Comparison of ENCODE assay signal across 8 cellular contexts in genomic region chr11:2885017-2885675, GRCh38. TPM values are rescaled to one million over a fixed set of nuclear protein-coding genes. Genes with fewer than 3 reads are reported as not detected.
DNase-seq lines count a peak whose midpoint lies in the region; ATAC-seq and TF ChIP-seq lines count a peak whose summit lies in the region.

No MANE protein-coding gene starts in this region.

- peak; percentile 10 for ATAC-seq in CD4-positive, alpha-beta T cell (ENCODE audit: poor library complexity)
- ATAC-seq in HCT116 = peak; percentile 52
- ATAC-seq in left lobe of liver = peak; percentile 57

- intact Hi-C loops in CD4-positive, alpha-beta T cell (cut with DNase I, micrococcal nuclease) = loop anchor here in 1 of 2 experiments (5.0 to 10.0 kb wide), 4 partner anchors 107 to 583 kb away; partner anchors contain the start of genes C11orf21, NAP1L4, TRPM5 and TSPAN32
- intact Hi-C loops in HCT116 (cut with micrococcal nuclease) = no loop called here

- H3K4me3 ChIP-seq in HCT116 (replicated peaks in 1 of 2; ENCODE audit: low read depth in 1 of 2, low read length in 2 of 2) = peak overlapping the region; percentile 55 to 63
- H3K4me3 ChIP-seq in coronary artery = peak overlapping the region; percentile 99
- peak overlapping the region; percentile 73 to 87 for H3K4me3 ChIP-seq in stomach smooth muscle (ENCODE audit: low read length in 2 of 2)

- no peaks in the 10 kb centered on the region for H3K36me3 Mint-ChIP-seq in CD4-positive, alpha-beta T cell (ENCODE audit: low read depth)

- TSS peak; percentile 81 for BruUV-seq in HCT116 (replicated peaks; lab: Mats Ljungman, UMichigan)

- no peaks in the 10 kb centered on the region for H3K79me2 ChIP-seq in HCT116 (ENCODE audit: insufficient read depth, low read length)

- H3K36me3 ChIP-seq in HCT116 (ENCODE audit: control insufficient read depth in 1 of 2, insufficient read depth in 2 of 2, low read length in 2 of 2) = no peaks in the 10 kb centered on the region
- no peaks in the 10 kb centered on the region for H3K36me3 ChIP-seq in stomach smooth muscle (ENCODE audit: control insufficient read depth in 2 of 2, insufficient read depth in 2 of 2, low read length in 2 of 2)

- peaks cover 19% of the 10 kb centered on the region for H3K4me1 Mint-ChIP-seq in CD4-positive, alpha-beta T cell (ENCODE audit: low read depth)

- H3K4me2 ChIP-seq in HCT116 (ENCODE audit: low read length) = peak overlapping the region; percentile 95

- peaks cover 6 to 32% of the 10 kb centered on the region in 2 experiments for H3K4me1 ChIP-seq in HCT116 (ENCODE audit: control insufficient read depth in 1 of 2, insufficient read depth in 2 of 2, low read length in 2 of 2)
- H3K4me1 ChIP-seq in stomach smooth muscle (ENCODE audit: control insufficient read depth, insufficient read depth, low read length) = peaks cover 37% of the 10 kb centered on the region

- RAD21 ChIA-PET in HCT116 (lab: Charles Lee; ENCODE audit: low non-redundant PET in 1 of 2, low total read pairs in 2 of 2, uncharacterized antibody in 2 of 2, unreplicated experiment in 2 of 2) = interaction anchor here in 1 of 2 experiments (1.3 kb wide), 1 partner anchor 351 kb away, joined by 6 read pairs; no protein-coding TSS in a partner anchor

- peak overlapping the region; percentile 96 for H3K4me3 Mint-ChIP-seq in CD4-positive, alpha-beta T cell

- H2AFZ ChIP-seq in HCT116 (ENCODE audit: low read depth, low read length, poor library complexity, severe bottlenecking) = no peak overlapping the region

- TF ChIP-seq RAD21 in HCT116 (IDR thresholded peaks at IDR 0.05; ENCODE audit: low read depth) = no peak

- peak; percentile 22 for TF ChIP-seq CTCF in CD4-positive, alpha-beta T cell (IDR thresholded peaks at IDR 0.05)
- TF ChIP-seq CTCF in HCT116 (IDR thresholded peaks at IDR 0.05 in 2 of 3, conservative IDR thresholded peaks at IDR 0.05 in 1 of 3; ENCODE audit: borderline replicate concordance in 1 of 3, insufficient read depth in 1 of 3, low read depth in 2 of 3, low read length in 2 of 3) (peak in 2 of 3 experiments; percentile 28 to 35; a peak in 3 of 6 replicates), coronary artery (IDR thresholded peaks at IDR 0.05) (no peak)

- peak overlapping the region; percentile 77 for H3K27ac Mint-ChIP-seq in CD4-positive, alpha-beta T cell

- H4K20me1 ChIP-seq in HCT116 (ENCODE audit: insufficient read depth) = no peaks in the 10 kb centered on the region

- no peak overlapping the region for H3K27ac ChIP-seq in CD4-positive, alpha-beta T cell (ENCODE audit: low read depth, low read length)
- H3K27ac ChIP-seq in HCT116 (ENCODE audit: low read depth, low read length) (peak overlapping the region; percentile 61; the same call in 1 of the 2 replicates), coronary artery (peak overlapping the region; percentile 73 to 97), stomach smooth muscle (ENCODE audit: low read length) (peak overlapping the region; percentile 71)

- H3K9me3 Mint-ChIP-seq in CD4-positive, alpha-beta T cell = no peaks in the 10 kb centered on the region

- peaks cover 4% of the 10 kb centered on the region for H3K27me3 ChIP-seq in CD4-positive, alpha-beta T cell (ENCODE audit: control insufficient read depth, insufficient read depth, low read length)
- H3K27me3 ChIP-seq in HCT116 (ENCODE audit: insufficient read depth, low read length) = no peaks in the 10 kb centered on the region
- no peaks in the 10 kb centered on the region for H3K27me3 ChIP-seq in stomach smooth muscle (ENCODE audit: control insufficient read depth in 1 of 2, insufficient read depth in 2 of 2, low read length in 2 of 2)

- DNase-seq in CD4-positive, alpha-beta T cell = peak in 4 of 10 experiments; percentile 11 to 37 (median 18)
- DNase-seq in HCT116 (ENCODE audit: low read depth, low spot score) (no peak), RPMI8226 (peak; percentile 73), coronary artery (ENCODE audit: low spot score) (no peak), left lobe of liver (ENCODE audit: low spot score) (peak; percentile 67), DMS114 treated with DMSO at 0.1 percent for 48 hours (lab: John Stamatoyannopoulos, UW; ENCODE audit: unreplicated experiment) (no peak), GOT3 (lab: John Stamatoyannopoulos, UW) (no peak)

- no peaks in the 10 kb centered on the region for H3K27me3 Mint-ChIP-seq in CD4-positive, alpha-beta T cell

- H3K9me2 ChIP-seq in HCT116 (ENCODE audit: insufficient read depth) = no peaks in the 10 kb centered on the region

- no peak for TF ChIP-seq POLR2A in HCT116 (IDR thresholded peaks at IDR 0.05; ENCODE audit: borderline replicate concordance, extremely low read depth, insufficient read depth, insufficient read length)

- H3K9ac ChIP-seq in HCT116 (ENCODE audit: low read length) = peak overlapping the region; percentile 38; the same call in 1 of the 2 replicates
- H3K9ac ChIP-seq in stomach smooth muscle (ENCODE audit: low read length in 2 of 2) = peak overlapping the region; percentile 51 to 55

- POLR2A ChIA-PET in CD4-positive, alpha-beta T cell (lab: Charles Lee) = interaction anchor here (0.6 to 1.3 kb wide), 5 partner anchors 10 to 460 kb away, joined by 3 to 6 read pairs (median 3); partner anchors contain the start of gene KCNQ1
- POLR2A ChIA-PET in HCT116 (lab: Charles Lee) = interaction anchor here (0.6 to 2.4 kb wide), 8 partner anchors 10 to 354 kb away, joined by 3 to 10 read pairs (median 4); partner anchors contain the start of genes KCNQ1OT1 and PHLDA2

- CTCF ChIA-PET in CD4-positive, alpha-beta T cell (lab: Charles Lee) = interaction anchor here (1.1 kb wide), 1 partner anchor 352 kb away, joined by 5 read pairs; no protein-coding TSS in a partner anchor
- CTCF ChIA-PET in HCT116 (lab: Charles Lee) = interaction anchor here (1.5 to 13.7 kb wide), 2 partner anchors 206 to 352 kb away, joined by 4 to 337 read pairs; no protein-coding TSS in a partner anchor

- no peaks in the 10 kb centered on the region for H3K9me3 ChIP-seq in CD4-positive, alpha-beta T cell (ENCODE audit: control insufficient read depth, low read length)
- H3K9me3 ChIP-seq in HCT116 (ENCODE audit: control insufficient read depth in 1 of 2, insufficient read depth in 1 of 2, low read depth in 1 of 2, low read length in 2 of 2) (no peaks in the 10 kb centered on the region), stomach smooth muscle (ENCODE audit: control insufficient read depth in 2 of 2, low read length in 2 of 2) (no peaks in the 10 kb centered on the region)

TF ChIP-seq in HCT116, 20 proteins besides CTCF, POLR2A, EP300 and RAD21:
- TF ChIP-seq ZFX (IDR thresholded peaks at IDR 0.05) = peak; percentile 21; the same call in 1 of the 2 replicates
- TF ChIP-seq CEBPB (IDR thresholded peaks at IDR 0.05; ENCODE audit: low read depth) = no peak
- no peak for TF ChIP-seq SP1 (IDR thresholded peaks at IDR 0.05; ENCODE audit: low read depth)

RNA-seq across cellular contexts. Expression of gene CDKN1C, which starts 0.4 kb away (rescaled TPM):
- total RNA-seq in CD4-positive, alpha-beta T cell = 1 to 10 TPM; 1.9 to 2.5 TPM
- 24.0 TPM for total RNA-seq in HCT116 (2021; ENCODE audit: unreplicated experiment)
- 15.9 and 22.3 TPM in 2 replicates for polyA plus RNA-seq in HCT116 (2012)
- total RNA-seq in left lobe of liver = 8.4 TPM

RNA-seq across cellular contexts. Expression of gene PHLDA2, which starts 44.1 kb away (rescaled TPM):
- 1 to 10 TPM; 1.1 to 1.3 TPM for total RNA-seq in CD4-positive, alpha-beta T cell
- total RNA-seq in HCT116 (2021; ENCODE audit: unreplicated experiment) = 309 TPM
- 446 and 495 TPM in 2 replicates for polyA plus RNA-seq in HCT116 (2012)
- 1.3 TPM for total RNA-seq in left lobe of liver

Comparison
In these comparisons a context has a peak if more than half of its experiments do, and no peak if none do; other contexts are left out.
1. DNase-seq: peak in RPMI8226 (single experiment) and left lobe of liver (single experiment); none in HCT116 (single experiment), coronary artery (single experiment), DMS114 treated with DMSO at 0.1 percent for 48 hours (single experiment) and GOT3 (single experiment).
2. RNA of gene PHLDA2, which starts 44.1 kb away (total RNA-seq): 309 TPM in HCT116 (single experiment); 1.1 to 1.3 TPM in CD4-positive, alpha-beta T cell and 1.3 TPM in left lobe of liver (single experiment); every median in the first group is over 100 times any median in the second.
3. Peak in every context shown above with its lines, with median percentiles within 50 percentile points of each other: ATAC-seq and H3K4me3 ChIP-seq.